14 cellular contexts compared by ENCODE assay signal in genomic region chr1:214473392-214473791, GRCh38.
DNase-seq lines count a peak whose midpoint lies in the region; ATAC-seq and TF ChIP-seq lines count a peak whose summit lies in the region.
"Had no signal": no experiment of that assay in that cellular context is flagged by ENCODE, and none has a peak within 500 bp of the region (broad histone marks: within the 10 kb centered on the region; RNA-seq: fewer than 3 reads in every experiment).

No MANE protein-coding gene starts in this region.

- peaks cover 82% of the 10 kb centered on the region for H3K79me2 ChIP-seq in fibroblast of lung (ENCODE audit: control insufficient read depth, insufficient read depth, low read length)

- H2AFZ ChIP-seq in fibroblast of lung (ENCODE audit: low read length), result no peak overlapping the region

- ATAC-seq in RWPE2 (ENCODE audit: low read depth) (peak; percentile 39), GM19324 (IDR thresholded peaks at IDR 0.05; ENCODE audit: low FRiP score, unreplicated experiment) (no peak), HG02970 (IDR thresholded peaks at IDR 0.05; ENCODE audit: low FRiP score, unreplicated experiment) (no peak)

- no peak overlapping the region for H3K9ac ChIP-seq in fibroblast of lung (ENCODE audit: insufficient read depth, low read length)

- no peak overlapping the region for H3K4me2 ChIP-seq in fibroblast of lung (ENCODE audit: extremely low read depth, insufficient read depth, low read length)

- H3K9me3 ChIP-seq in RWPE2 (ENCODE audit: severe bottlenecking) (no peaks in the 10 kb centered on the region), fibroblast of lung (ENCODE audit: control insufficient read depth, insufficient read depth, low read depth, low read length) (no peaks in the 10 kb centered on the region)
- H3K9me3 ChIP-seq: pancreas, stomach had no signal

- no peak overlapping the region for H3K4me3 ChIP-seq in RWPE2 (ENCODE audit: severe bottlenecking)
- H3K4me3 ChIP-seq in fibroblast of lung (replicated peaks in 1 of 4; ENCODE audit: control extremely low read depth in 1 of 4, insufficient read depth in 1 of 4, low read depth in 3 of 4, low read length in 4 of 4), result no peak overlapping the region
- H3K4me3 ChIP-seq: pancreas, stomach had no signal

- H3K27me3 ChIP-seq in RWPE2 (ENCODE audit: insufficient read depth, poor library complexity, severe bottlenecking), result no peaks in the 10 kb centered on the region
- H3K27me3 ChIP-seq in fibroblast of lung (ENCODE audit: control insufficient read depth, insufficient read depth, low read length), result no peaks in the 10 kb centered on the region
- H3K27me3 ChIP-seq: pancreas, stomach had no signal

- TF ChIP-seq CTCF in RWPE2 (IDR thresholded peaks at IDR 0.05; ENCODE audit: poor library complexity, severe bottlenecking) (no peak), fibroblast of lung (conservative IDR thresholded peaks at IDR 0.05 in 1 of 2, IDR thresholded peaks at IDR 0.05 in 1 of 2; ENCODE audit: low read depth in 1 of 2, low read length in 2 of 2) (no peak)

- H3K4me1 ChIP-seq in RWPE2 (ENCODE audit: insufficient read depth, poor library complexity, severe bottlenecking), result peaks cover 70% of the 10 kb centered on the region
- H3K4me1 ChIP-seq in fibroblast of lung (ENCODE audit: control insufficient read depth, extremely low read depth, insufficient read depth, low read length), result peaks cover 14% of the 10 kb centered on the region

- peak; percentile 39 for DNase-seq in GM03348 (ENCODE audit: low spot score)
- no peak for DNase-seq in RWPE2 (ENCODE audit: low spot score)
- peak; percentile 70 to 81 for DNase-seq in fibroblast of lung (ENCODE audit: low read depth in 2 of 2)
- DNase-seq in renal cortical epithelial cell (ENCODE audit: low read depth), result peak; percentile 54
- no peak for DNase-seq in glomerular visceral epithelial cell (ENCODE audit: extremely low spot score)
- DNase-seq: activated B cell treated with CpG ODN at 0.5 μM for 24 hours; CD4-positive, alpha-beta T cell; NCI-H187 treated with DMSO at 0.1 percent for 48 hours; NCI-H526 treated with DMSO at 0.1 percent for 48 hours; pancreas; stimulated activated CD4-positive, alpha-beta T cell treated with anti-CD3 and anti-CD28 coated beads, Interleukin-12 subunit alpha, Interleukin-12 subunit beta, amount 100 ng/mL, for 4 hours; stomach had no signal

- H3K36me3 ChIP-seq in RWPE2 (ENCODE audit: low read depth) (no peaks in the 10 kb centered on the region; the same call in 1 of the 2 replicates), fibroblast of lung (ENCODE audit: control insufficient read depth, insufficient read depth, low read length) (no peaks in the 10 kb centered on the region)
- H3K36me3 ChIP-seq: pancreas, stomach had no signal

- H3K27ac ChIP-seq in RWPE2 (ENCODE audit: poor library complexity, severe bottlenecking) (peak overlapping the region; percentile 99), fibroblast of lung (ENCODE audit: insufficient read depth, low read length) (no peak overlapping the region)
- H3K27ac ChIP-seq: pancreas had no signal

- H4K20me1 ChIP-seq in fibroblast of lung (ENCODE audit: control insufficient read depth, extremely low read depth, insufficient read depth, low read length), result no peaks in the 10 kb centered on the region

Comparison
In these comparisons a context has a peak if more than half of its experiments do, and no peak if none do; other contexts are left out.
1. DNase-seq: peak in GM03348 (single experiment), fibroblast of lung (2 of 2) and renal cortical epithelial cell (single experiment); none in RWPE2 (single experiment) and glomerular visceral epithelial cell (single experiment).